11 cellular contexts compared by ENCODE assay signal in the genomic region with DNA sequence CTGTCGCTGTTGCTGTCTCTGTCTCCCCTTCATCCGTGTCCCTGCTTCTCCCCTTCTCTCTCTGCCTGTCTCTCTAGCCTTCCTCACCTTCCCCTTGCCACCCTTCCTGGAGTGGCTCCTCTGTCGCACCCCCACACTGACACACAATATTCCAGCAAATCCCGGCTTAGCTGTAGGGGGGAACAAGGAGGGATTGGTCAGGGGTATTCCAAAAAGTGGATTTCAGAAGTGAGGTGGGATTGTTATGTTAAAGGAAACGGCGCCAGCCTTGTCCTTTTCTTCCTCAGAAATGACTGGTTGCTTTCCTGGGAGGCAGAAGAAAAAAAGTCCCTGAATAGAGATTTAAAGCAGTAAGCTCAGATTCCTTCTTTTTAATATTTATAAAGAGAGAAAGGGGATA.
DNase-seq lines count a peak whose midpoint lies in the region; ATAC-seq and TF ChIP-seq lines count a peak whose summit lies in the region.
"Had no signal": no experiment of that assay in that cellular context is flagged by ENCODE, and none has a peak within 500 bp of the region (broad histone marks: within the 10 kb centered on the region; RNA-seq: fewer than 3 reads in every experiment).

No MANE protein-coding gene starts in this region.

- no peak overlapping the region for H2AK5ac ChIP-seq in neuronal stem cell (ENCODE audit: low read depth, low read length)

- no peaks in the 10 kb centered on the region for H4K20me1 ChIP-seq in fibroblast of lung (ENCODE audit: control insufficient read depth, extremely low read depth, insufficient read depth, low read length)

- H3K9me3 ChIP-seq in heart left ventricle (peaks cover 0 to 26% (median 12%) of the 10 kb centered on the region in 12 donors), fibroblast of lung (ENCODE audit: control insufficient read depth, insufficient read depth, low read depth, low read length) (no peaks in the 10 kb centered on the region), neuronal stem cell (replicated peaks in 1 of 2; ENCODE audit: control insufficient read depth in 2 of 2, insufficient read depth in 1 of 2, low read depth in 1 of 2, low read length in 2 of 2) (peaks cover 3 to 9% of the 10 kb centered on the region in 2 donors), upper lobe of left lung (peaks cover 0 to 20% (median 6%) of the 10 kb centered on the region in 4 donors)

- H3K79me1 ChIP-seq in neuronal stem cell (ENCODE audit: low read depth, low read length), result no peaks in the 10 kb centered on the region

- TF ChIP-seq EP300 in upper lobe of left lung (IDR thresholded peaks at IDR 0.05), result no peak

- no peaks in the 10 kb centered on the region for H3K36me3 ChIP-seq in heart left ventricle
- no peaks in the 10 kb centered on the region for H3K36me3 ChIP-seq in fibroblast of lung (ENCODE audit: control insufficient read depth, insufficient read depth, low read length)
- H3K36me3 ChIP-seq in neuronal stem cell (replicated peaks in 1 of 2; ENCODE audit: control insufficient read depth in 2 of 2, insufficient read depth in 2 of 2, low read length in 2 of 2), result no peaks in the 10 kb centered on the region
- no peaks in the 10 kb centered on the region for H3K36me3 ChIP-seq in upper lobe of left lung

- 67 to 79% (median 75%) methylated on average over 6 of the region's 6 CpGs for WGBS in heart left ventricle, 4 donors
- no CpG with 5 or more reads among the region's 6 CpGs for WGBS in neuronal stem cell (ENCODE audit: extremely low coverage in 2 of 2, insufficient read length in 2 of 2, insufficient replicate concordance in 1 of 2), 2 donors
- 64 to 67% methylated on average over 6 of the region's 6 CpGs for WGBS in upper lobe of left lung, 2 donors

- DNase-seq in heart left ventricle, result no peak
- DNase-seq in left cardiac atrium, result no peak
- DNase-seq in fibroblast of lung (ENCODE audit: low read depth in 2 of 2), result no peak
- no peak for DNase-seq in neuronal stem cell (ENCODE audit: low spot score)
- DNase-seq in upper lobe of left lung, result no peak
- DNase-seq in HUDEP-2 (lab: John Stamatoyannopoulos, UW; ENCODE audit: unreplicated experiment in 76 of 76), result no peak
- DNase-seq in hippocampal formation (lab: John Stamatoyannopoulos, UW), result no peak
- DNase-seq: activated naive CD4-positive, alpha-beta T cell treated with anti-CD3 and anti-CD28 coated beads, Interleukin-2, amount 10 ng/mL, durations not matched to agents 7 days and 5 days; NCI-H2171 treated with DMSO at 0.1 percent for 48 hours; SK-N-SH had no signal

- no peaks in the 10 kb centered on the region for H3K79me2 ChIP-seq in fibroblast of lung (ENCODE audit: control insufficient read depth, insufficient read depth, low read length)

- H2BK5ac ChIP-seq in neuronal stem cell (ENCODE audit: low read length), result no peak overlapping the region

- intact Hi-C loops in heart left ventricle (cut with DNase I) (no loop called here), left cardiac atrium (cut with DNase I) (no loop called here)

- no peak overlapping the region for H2BK12ac ChIP-seq in neuronal stem cell (ENCODE audit: low read length)

- H3K9ac ChIP-seq in fibroblast of lung (ENCODE audit: insufficient read depth, low read length) (no peak overlapping the region), neuronal stem cell (ENCODE audit: low read depth, low read length, poor library complexity) (no peak overlapping the region)
- H3K9ac ChIP-seq: SK-N-SH had no signal

- no peak overlapping the region for H3K14ac ChIP-seq in neuronal stem cell (ENCODE audit: low read length)

- H3K27ac ChIP-seq in heart left ventricle, result peak overlapping the region in 7 of 12 donors; percentile 14 to 91 (median 69)
- no peak overlapping the region for H3K27ac ChIP-seq in fibroblast of lung (ENCODE audit: insufficient read depth, low read length)
- H3K27ac ChIP-seq in neuronal stem cell (replicated peaks; ENCODE audit: low read length), result no peak overlapping the region
- H3K27ac ChIP-seq in upper lobe of left lung, result peak overlapping the region; percentile 70 to 83 (median 78)

- no peak overlapping the region for H3K4me3 ChIP-seq in heart left ventricle
- no peak overlapping the region for H3K4me3 ChIP-seq in fibroblast of lung (replicated peaks in 1 of 4; ENCODE audit: control extremely low read depth in 1 of 4, insufficient read depth in 1 of 4, low read depth in 3 of 4, low read length in 4 of 4)
- no peak overlapping the region for H3K4me3 ChIP-seq in neuronal stem cell (ENCODE audit: low read length in 2 of 2)
- no peak overlapping the region for H3K4me3 ChIP-seq in upper lobe of left lung

- H3K27me3 ChIP-seq in heart left ventricle (no peaks in the 10 kb centered on the region), fibroblast of lung (ENCODE audit: control insufficient read depth, insufficient read depth, low read length) (no peaks in the 10 kb centered on the region), neuronal stem cell (ENCODE audit: control insufficient read depth in 3 of 3, insufficient read depth in 3 of 3, low read depth in 1 of 3, low read length in 3 of 3) (peaks cover 0 to 7% (median 0%) of the 10 kb centered on the region in 3 experiments), upper lobe of left lung (no peaks in the 10 kb centered on the region)

- ATAC-seq in heart left ventricle (no peak), left cardiac atrium (no peak), upper lobe of left lung (ENCODE audit: low FRiP score in 2 of 2) (no peak), HG03175 (IDR thresholded peaks at IDR 0.05; ENCODE audit: unreplicated experiment) (no peak)

- no peak overlapping the region for H3K23ac ChIP-seq in neuronal stem cell (ENCODE audit: low read depth, low read length, poor library complexity)

- peaks cover 0 to 73% (median 28%) of the 10 kb centered on the region in 12 donors for H3K4me1 ChIP-seq in heart left ventricle
- H3K4me1 ChIP-seq in fibroblast of lung (ENCODE audit: control insufficient read depth, extremely low read depth, insufficient read depth, low read length), result peaks cover 26% of the 10 kb centered on the region
- peaks cover 2 to 22% of the 10 kb centered on the region in 2 donors for H3K4me1 ChIP-seq in neuronal stem cell (ENCODE audit: control insufficient read depth in 2 of 2, insufficient read depth in 1 of 2, low read depth in 1 of 2, low read length in 2 of 2)
- H3K4me1 ChIP-seq in upper lobe of left lung, result peaks cover 13 to 36% (median 22%) of the 10 kb centered on the region in 4 donors

- no peak overlapping the region for H2BK15ac ChIP-seq in neuronal stem cell (ENCODE audit: low read length)

- H3K4ac ChIP-seq in neuronal stem cell (ENCODE audit: low read length), result no peak overlapping the region

- H4K91ac ChIP-seq in neuronal stem cell (ENCODE audit: low read depth, low read length, poor library complexity), result no peak overlapping the region

- no peak for TF ChIP-seq CTCF in heart left ventricle (IDR thresholded peaks at IDR 0.05)
- no peak for TF ChIP-seq CTCF in fibroblast of lung (conservative IDR thresholded peaks at IDR 0.05 in 1 of 2, IDR thresholded peaks at IDR 0.05 in 1 of 2; ENCODE audit: low read depth in 1 of 2, low read length in 2 of 2)
- TF ChIP-seq CTCF in upper lobe of left lung (IDR thresholded peaks at IDR 0.05), result no peak

- H3K4me2 ChIP-seq in fibroblast of lung (ENCODE audit: extremely low read depth, insufficient read depth, low read length) (no peak overlapping the region), neuronal stem cell (ENCODE audit: insufficient read depth, low read length, poor library complexity, severe bottlenecking) (no peak overlapping the region)
- H3K4me2 ChIP-seq: SK-N-SH had no signal

- TF ChIP-seq POLR2A in heart left ventricle (IDR thresholded peaks at IDR 0.05) (no peak), upper lobe of left lung (IDR thresholded peaks at IDR 0.05) (no peak)

- H2AFZ ChIP-seq in fibroblast of lung (ENCODE audit: low read length) (peak overlapping the region; percentile 45), neuronal stem cell (ENCODE audit: low read length) (peak overlapping the region; percentile 35)

- peak overlapping the region; percentile 3 for H3K18ac ChIP-seq in neuronal stem cell (ENCODE audit: low read length)

- no peak overlapping the region for H4K8ac ChIP-seq in neuronal stem cell (ENCODE audit: low read depth, low read length)

- H2BK120ac ChIP-seq in neuronal stem cell (ENCODE audit: low read depth, low read length), result no peak overlapping the region

Comparison
In these comparisons a context has a peak if more than half of its experiments do, and no peak if none do; other contexts are left out.
1. H3K27ac ChIP-seq: peak in heart left ventricle (7 of 12) and upper lobe of left lung (4 of 4); none in fibroblast of lung (single experiment) and neuronal stem cell (single experiment).